Comparison of ENCODE assay signal across 8 cellular contexts in genomic region chr3:88003115-88003755, GRCh38. TPM values are rescaled to one million over a fixed set of nuclear protein-coding genes. Genes with fewer than 3 reads are reported as not detected.
DNase-seq lines count a peak whose midpoint lies in the region; ATAC-seq and TF ChIP-seq lines count a peak whose summit lies in the region.

No MANE protein-coding gene starts in this region.

- CTCF ChIA-PET in MCF 10A (lab: Yijun Ruan, JAX), result interaction anchor here (0.5 to 4.0 kb wide), 22 partner anchors 9 to 958 kb away, joined by 3 to 30 read pairs (median 4); no protein-coding TSS in a partner anchor

- H3K27ac ChIP-seq in left lung, result no peak overlapping the region

- no peak overlapping the region for H3K4me3 ChIP-seq in left lung

- intact Hi-C loops in MCF 10A (cut with micrococcal nuclease) (loop anchor here (1.0 to 2.0 kb wide), 6 partner anchors 232 to 1230 kb away; no protein-coding TSS in a partner anchor), left lung (cut with DNase I) (no loop called here)

- no peaks in the 10 kb centered on the region for H3K27me3 ChIP-seq in left lung

- H3K36me3 Mint-ChIP-seq in MCF 10A (ENCODE audit: insufficient read depth, unreplicated experiment), result no peaks in the 10 kb centered on the region

- POLR2A ChIA-PET in MCF 10A (lab: Yijun Ruan, JAX), result no interaction called here

- DNase-seq in COR-L47 (lab: John Stamatoyannopoulos, UW) (peak; percentile 17), NCI-H2029 treated with DMSO at 0.1 percent for 48 hours (lab: John Stamatoyannopoulos, UW) (peak; percentile 48), MCF 10A (ENCODE audit: unreplicated experiment) (peak; percentile 68), left lung (no peak), NCI-H187 (lab: John Stamatoyannopoulos, UW) (no peak), T-helper 9 cell (no peak)

- H3K27me3 Mint-ChIP-seq in MCF 10A (ENCODE audit: insufficient read depth, unreplicated experiment), result no peaks in the 10 kb centered on the region

- ATAC-seq in GM18511 (IDR thresholded peaks at IDR 0.05; ENCODE audit: unreplicated experiment) (peak; percentile 44), left lung (peak; percentile 69), GM21825 (IDR thresholded peaks at IDR 0.05; ENCODE audit: unreplicated experiment) (no peak)

- no peaks in the 10 kb centered on the region for H3K9me3 ChIP-seq in left lung

- H3K9me3 Mint-ChIP-seq in MCF 10A (ENCODE audit: unreplicated experiment), result no peaks in the 10 kb centered on the region

- no TSS peak for BruUV-seq in MCF 10A (replicated peaks; lab: Mats Ljungman, UMichigan)

- no peaks in the 10 kb centered on the region for H3K4me1 Mint-ChIP-seq in MCF 10A (ENCODE audit: insufficient read depth, unreplicated experiment)

- H3K27ac Mint-ChIP-seq in MCF 10A (ENCODE audit: low read depth, unreplicated experiment), result no peak overlapping the region

- H3K36me3 ChIP-seq in left lung, result no peaks in the 10 kb centered on the region

- no peaks in the 10 kb centered on the region for H3K4me1 ChIP-seq in left lung

- TF ChIP-seq CTCF in MCF 10A (IDR thresholded peaks at IDR 0.05; ENCODE audit: unreplicated experiment) (peak; percentile 69), left lung (IDR thresholded peaks at IDR 0.05) (peak; percentile 65)

- H3K4me3 Mint-ChIP-seq in MCF 10A (ENCODE audit: unreplicated experiment), result no peak overlapping the region

RNA-seq across cellular contexts. Expression of gene CGGBP1, which starts 55.6 kb away (rescaled TPM):
- 83.4 and 96.6 TPM in 2 replicates for total RNA-seq in MCF 10A (2022)
- total RNA-seq in left lung, result 10 to 100 TPM; 62.3 to 69.9 TPM

RNA-seq across cellular contexts. Expression of gene ZNF654, which starts 55.8 kb away (rescaled TPM):
- 10.4 and 12.4 TPM in 2 replicates for total RNA-seq in MCF 10A (2022)
- 10 to 100 TPM; 12.5 to 14.2 TPM for total RNA-seq in left lung

Comparison
In these comparisons a context has a peak if more than half of its experiments do, and no peak if none do; other contexts are left out.
1. DNase-seq: peak in COR-L47 (single experiment), NCI-H2029 treated with DMSO at 0.1 percent for 48 hours (single experiment) and MCF 10A (single experiment); none in left lung (0 of 2), NCI-H187 (0 of 2) and T-helper 9 cell (single experiment).